ENCODE assay signal across 9 cellular contexts in genomic region chr18:50558948-50559749, GRCh38. TPM values are rescaled to one million over a fixed set of nuclear protein-coding genes. Genes with fewer than 3 reads are reported as not detected.
A peak's percentile ranks its signal among the peaks of the same experiment; 100 is the strongest.
DNase-seq lines count a peak whose midpoint lies in the region; ATAC-seq and TF ChIP-seq lines count a peak whose summit lies in the region.
"Had no signal": no experiment of that assay in that cellular context is flagged by ENCODE, and none has a peak within 500 bp of the region (broad histone marks: within the 10 kb centered on the region; RNA-seq: fewer than 3 reads in every experiment).

No MANE protein-coding gene starts in this region.

- peak overlapping the region; percentile 56 for H3K4me3 ChIP-seq in H7 (ENCODE audit: insufficient read depth, low read depth, low read length)
- peak overlapping the region; percentile 59 to 62 for H3K4me3 ChIP-seq in right atrium auricular region
- H3K4me3 ChIP-seq in retinal pigment epithelial cell (ENCODE audit: low read length), result peak overlapping the region; percentile 34

- no peak overlapping the region for H3K27ac Mint-ChIP-seq in T-helper 17 cell

- TF ChIP-seq CTCF in right atrium auricular region (IDR thresholded peaks at IDR 0.05) (no peak), retinal pigment epithelial cell (conservative IDR thresholded peaks at IDR 0.05; ENCODE audit: low read depth, low read length) (no peak)

- H3K27me3 ChIP-seq in H7 (ENCODE audit: control insufficient read depth, insufficient read depth, low read length) (peaks cover 64% of the 10 kb centered on the region), right atrium auricular region (no peaks in the 10 kb centered on the region)

- H3K9me3 ChIP-seq in T-helper 17 cell (ENCODE audit: control insufficient read depth, low read length, poor library complexity, severe bottlenecking) (no peaks in the 10 kb centered on the region), right atrium auricular region (peaks cover 0 to 12% of the 10 kb centered on the region in 2 donors)

- peak overlapping the region; percentile 75 to 89 for H3K27ac ChIP-seq in right atrium auricular region

- H3K4me1 ChIP-seq in right atrium auricular region, result peaks cover 0 to 10% of the 10 kb centered on the region in 2 donors

- H3K4me1 Mint-ChIP-seq in T-helper 17 cell, result no peaks in the 10 kb centered on the region

- no peak for DNase-seq in H7
- no peak for DNase-seq in T-helper 17 cell
- DNase-seq in right atrium auricular region (ENCODE audit: low spot score), result no peak
- DNase-seq in retinal pigment epithelial cell (ENCODE audit: low read depth), result no peak
- no peak for DNase-seq in DMS153 (lab: John Stamatoyannopoulos, UW)
- DNase-seq in GM19240 (ENCODE audit: insufficient read length, low spot score), result no peak
- no peak for DNase-seq in activated CD8-positive, alpha-beta memory T cell treated with anti-CD3 and anti-CD28 coated beads for 24 hours
- DNase-seq: stimulated activated CD4-positive, alpha-beta T cell treated with anti-CD3 and anti-CD28 coated beads, Interleukin-1b, Interleukin-23, amount 100 ng/mL, for 48 hours had no signal

- peaks cover 61% of the 10 kb centered on the region for H3K27me3 Mint-ChIP-seq in T-helper 17 cell

- peaks cover 6% of the 10 kb centered on the region for H3K36me3 Mint-ChIP-seq in T-helper 17 cell (ENCODE audit: low read depth)

- H3K36me3 ChIP-seq in H7 (replicated peaks; ENCODE audit: control insufficient read depth, insufficient read depth, low read length) (no peaks in the 10 kb centered on the region), right atrium auricular region (no peaks in the 10 kb centered on the region)

- ATAC-seq in T-helper 17 cell, result no peak
- ATAC-seq in GM21528 (IDR thresholded peaks at IDR 0.05; ENCODE audit: low FRiP score, unreplicated experiment), result no peak

- H3K4me3 Mint-ChIP-seq in T-helper 17 cell, result peak overlapping the region; percentile 57

RNA-seq across cellular contexts. Expression of gene MAPK4, which starts 0.7 kb away (rescaled TPM):
- 2.2 and 2.7 TPM in 2 replicates for total RNA-seq in H7 (2014; rRNA removed; shearing (Covaris generic))
- total RNA-seq in T-helper 17 cell (not detected), right atrium auricular region (100 to 1,000 TPM in 1 of 2 donors, 10 to 100 TPM in 1; 17.9 to 101 TPM)
